ENCODE assay signal across 15 cellular contexts in the genomic region with DNA sequence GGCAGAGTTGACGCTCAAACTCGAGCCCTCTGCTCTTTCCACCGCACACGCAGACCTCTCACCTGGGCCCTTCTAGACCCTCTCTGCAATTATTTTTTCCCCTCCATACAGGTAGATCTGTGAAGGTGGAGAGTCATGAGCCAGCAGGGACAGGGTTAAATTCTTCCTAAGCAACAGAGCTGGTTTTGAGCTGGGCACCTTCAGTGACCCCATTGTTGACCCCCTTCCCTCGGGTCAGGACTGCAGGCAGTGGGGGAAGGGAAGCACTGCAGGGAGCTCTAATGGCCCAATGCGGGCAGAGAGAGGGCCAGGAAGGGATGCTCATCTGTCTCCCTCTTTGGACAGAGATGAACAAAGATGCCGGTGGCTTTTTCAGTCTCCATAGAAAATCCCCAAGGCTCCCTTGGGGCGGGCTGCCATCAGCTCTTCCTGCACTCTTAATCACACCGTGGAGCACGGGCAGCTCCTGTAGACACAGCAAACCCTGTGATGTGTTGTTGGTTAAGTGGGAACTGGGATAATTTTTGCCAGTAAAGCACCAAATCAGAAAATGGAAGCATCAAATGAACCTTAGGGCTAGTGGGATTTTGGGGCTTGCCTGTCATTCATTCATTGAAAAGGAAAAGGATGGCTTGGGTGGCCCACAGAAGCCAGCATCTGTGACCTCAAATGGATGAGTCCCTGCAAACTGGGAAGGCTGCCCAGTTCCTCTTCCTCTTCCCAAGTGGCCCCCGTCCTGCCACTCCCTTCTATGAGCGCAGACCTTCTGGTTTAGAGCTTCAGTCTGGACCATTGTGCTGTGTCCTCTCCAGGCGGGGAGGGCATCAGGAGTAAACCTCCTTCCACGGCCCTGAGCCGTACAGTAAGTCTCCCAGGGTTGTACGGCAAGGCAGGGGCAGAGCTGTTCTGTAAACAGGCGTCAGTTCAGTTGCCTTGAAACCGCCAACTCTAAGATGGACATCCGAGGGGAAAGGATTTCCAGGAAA. TPM values are rescaled to one million over a fixed set of nuclear protein-coding genes. Genes with fewer than 3 reads are reported as not detected.
A peak's percentile ranks its signal among the peaks of the same experiment; 100 is the strongest.
DNase-seq lines count a peak whose midpoint lies in the region; ATAC-seq, FAIRE-seq and TF ChIP-seq lines count a peak whose summit lies in the region.
"Had no signal": no experiment of that assay in that cellular context is flagged by ENCODE, and none has a peak within 500 bp of the region (broad histone marks: within the 10 kb centered on the region; RNA-seq: fewer than 3 reads in every experiment).

No MANE protein-coding gene starts in this region.

- no peak for FAIRE-seq in H1 (lab: Jason Lieb, UNC)
- FAIRE-seq: small intestine had no signal

- no peak overlapping the region for H3K4ac ChIP-seq in H1 (replicated peaks; ENCODE audit: insufficient read length, low read depth, low read length)

- H3K4me1 ChIP-seq in H1 (replicated peaks in 1 of 4; ENCODE audit: control insufficient read depth in 3 of 4, insufficient read depth in 4 of 4, low read length in 3 of 4): peaks cover 21 to 49% (median 33%) of the 10 kb centered on the region in 4 experiments
- peaks cover 6 to 33% (median 15%) of the 10 kb centered on the region in 4 donors for H3K4me1 ChIP-seq in liver (ENCODE audit: control insufficient read depth in 4 of 4, insufficient read depth in 4 of 4, low read length in 3 of 4)
- H3K4me1 ChIP-seq in stomach: peaks cover 48 to 73% (median 48%) of the 10 kb centered on the region in 4 donors

- peak overlapping the region; percentile 46 for H4K91ac ChIP-seq in H1 (replicated peaks; ENCODE audit: insufficient read length, low read length)

- H4K8ac ChIP-seq in H1 (ENCODE audit: extremely low read depth, insufficient read depth, low read length): no peak overlapping the region

- ATAC-seq in GM19023 (IDR thresholded peaks at IDR 0.05; ENCODE audit: unreplicated experiment): no peak
- ATAC-seq: SK-N-SH treated with all-trans-retinoic acid at 6 μM for 48 hours had no signal

- H3K36me3 ChIP-seq in H1 (ENCODE audit: control insufficient read depth in 2 of 4, insufficient read depth in 4 of 4, low read length in 3 of 4) (no peaks in the 10 kb centered on the region), liver (ENCODE audit: control insufficient read depth in 4 of 4, insufficient read depth in 3 of 4, low read depth in 1 of 4, low read length in 3 of 4) (no peaks in the 10 kb centered on the region), stomach (no peaks in the 10 kb centered on the region)
- H3K36me3 ChIP-seq: neutrophil had no signal

- peaks cover 40 to 46% of the 10 kb centered on the region in 2 experiments for H4K20me1 ChIP-seq in H1 (replicated peaks in 1 of 2; ENCODE audit: control insufficient read depth in 1 of 2, insufficient read depth in 2 of 2, low read length in 2 of 2)

- H3K27me3 ChIP-seq in H1 (replicated peaks in 1 of 4; ENCODE audit: control insufficient read depth in 3 of 4, extremely low read depth in 1 of 4, insufficient read depth in 3 of 4, low read length in 3 of 4): no peaks in the 10 kb centered on the region
- no peaks in the 10 kb centered on the region for H3K27me3 ChIP-seq in liver (ENCODE audit: control insufficient read depth in 4 of 4, insufficient read depth in 4 of 4, low read length in 3 of 4)
- no peaks in the 10 kb centered on the region for H3K27me3 ChIP-seq in stomach
- H3K27me3 ChIP-seq: neutrophil had no signal

- no peak overlapping the region; the same call in 1 of the 2 replicates for H2BK12ac ChIP-seq in H1 (ENCODE audit: low read depth, low read length)

- peak overlapping the region; percentile 79 for H2AK5ac ChIP-seq in H1 (ENCODE audit: low read depth, low read length)

- H2AFZ ChIP-seq in H1 (ENCODE audit: low read length): no peak overlapping the region

- H3K9me3 ChIP-seq in H1 (ENCODE audit: insufficient read depth in 2 of 2, low read depth in 1 of 2, low read length in 1 of 2) (no peaks in the 10 kb centered on the region), liver (ENCODE audit: control insufficient read depth in 4 of 4, low read length in 3 of 4) (no peaks in the 10 kb centered on the region), stomach (no peaks in the 10 kb centered on the region)
- H3K9me3 ChIP-seq: neutrophil had no signal

- POLR2A ChIA-PET in H1 (lab: Charles Lee; ENCODE audit: partially characterized antibody): interaction anchor here (1.2 to 7.7 kb wide), 6 partner anchors 14 to 229 kb away, joined by 3 to 101 read pairs (median 4); a partner anchor contains a TSS

- H2BK120ac ChIP-seq in H1 (replicated peaks; ENCODE audit: low read depth, low read length): no peak overlapping the region

- intact Hi-C loops in stomach (cut with DNase I; ENCODE audit: low total_unique reads): no loop called here

- 0 out of 2 replicates have a peak overlapping the region, but pooled peaks have one; percentile 35 for H2BK5ac ChIP-seq in H1 (ENCODE audit: low read depth, low read length)

- peak overlapping the region in 2 of 4 experiments; percentile 15 to 34; a peak in 3 of 8 replicates for H3K4me3 ChIP-seq in H1 (ENCODE audit: extremely low read depth in 1 of 4, insufficient read depth in 2 of 4, low read depth in 3 of 4, low read length in 4 of 4)
- no peak overlapping the region for H3K4me3 ChIP-seq in liver (ENCODE audit: low read depth in 1 of 3, low read length in 3 of 3)
- no peak overlapping the region for H3K4me3 ChIP-seq in stomach

- TF ChIP-seq EP300 in H1 (IDR thresholded peaks at IDR 0.05; ENCODE audit: borderline replicate concordance in 1 of 2, low read depth in 2 of 2, low read length in 2 of 2): peak in 1 of 2 experiments; percentile 7; a peak in 1 of 3 replicates
- TF ChIP-seq EP300 in stomach (IDR thresholded peaks at IDR 0.05): no peak

- no peak overlapping the region for H3K56ac ChIP-seq in H1 (replicated peaks; ENCODE audit: insufficient read length, low read depth, low read length)

- peaks cover 32% of the 10 kb centered on the region for H3K79me1 ChIP-seq in H1 (ENCODE audit: low read depth, low read length)

- 52% methylated on average over 19 of the region's 19 CpGs; no CpG with 5 or more reads in 1 of the 2 experiments for WGBS in H1 (ENCODE audit: extremely low coverage in 1 of 2, insufficient coverage in 1 of 2, insufficient read length in 1 of 2, insufficient replicate concordance in 2 of 2, low coverage in 1 of 2, low lambda C conversion rate in 2 of 2, missing lambda C conversion rate in 1 of 2), 2 experiments
- WGBS in liver: 67% methylated on average over 19 of the region's 19 CpGs
- whole genome bisulfite sequencing in stomach, 5 donors: 52 to 67% (median 64%) methylated on average over 18 to 19 of the region's 19 CpGs

- no peak overlapping the region for H3K23ac ChIP-seq in H1 (ENCODE audit: insufficient read length)

- peak overlapping the region; percentile 57 for H3K18ac ChIP-seq in H1 (ENCODE audit: extremely low read depth, low read length)

- no peak for TF ChIP-seq POLR2A in H1 (IDR thresholded peaks at IDR 0.05; ENCODE audit: control extremely low read depth in 1 of 2, low read depth in 2 of 2, low read length in 2 of 2)
- no peak for TF ChIP-seq POLR2A in stomach (IDR thresholded peaks at IDR 0.05)

- H3K27ac ChIP-seq in H1 (ENCODE audit: low read depth, low read length): no peak overlapping the region
- H3K27ac ChIP-seq in liver (ENCODE audit: low read depth in 1 of 2, low read length in 2 of 2): peak overlapping the region in 1 of 2 donors; percentile 83
- peak overlapping the region; percentile 9 to 63 (median 44) for H3K27ac ChIP-seq in stomach
- H3K27ac ChIP-seq: neutrophil had no signal

- peaks cover 58 to 100% of the 10 kb centered on the region in 2 experiments for H3K79me2 ChIP-seq in H1 (ENCODE audit: control insufficient read depth in 1 of 2, insufficient read depth in 2 of 2, low read length in 2 of 2)

- CTCF ChIA-PET in H1 (lab: Charles Lee; ENCODE audit: partially characterized antibody): interaction anchor here (0.6 to 3.0 kb wide), 8 partner anchors 13 to 1055 kb away, joined by 3 to 14 read pairs (median 4); no protein-coding TSS in a partner anchor

- TF ChIP-seq CTCF in H1 (IDR thresholded peaks at IDR 0.05; ENCODE audit: control extremely low read depth in 1 of 3, insufficient read depth in 1 of 3, low read depth in 1 of 3, low read length in 3 of 3) (no peak), liver (IDR thresholded peaks at IDR 0.05; ENCODE audit: low read depth, low read length, missing input control) (no peak), stomach (IDR thresholded peaks at IDR 0.05) (no peak)

- DNase-seq in NCI-H2029 (lab: John Stamatoyannopoulos, UW) (peak; percentile 21), H1 (ENCODE audit: low read depth in 1 of 2, low spot score in 2 of 2) (peak in 1 of 2 experiments; percentile 75), stomach (no peak), G401 (ENCODE audit: low spot score) (no peak), NCI-H146 treated with DMSO at 0.1 percent for 48 hours (lab: John Stamatoyannopoulos, UW; ENCODE audit: unreplicated experiment) (no peak)
- DNase-seq in effector CD4-positive, alpha-beta T cell: no peak
- DNase-seq: CD4-positive, alpha-beta memory T cell; KG1; kidney glomerular epithelial cell; NCI-H2081; small intestine had no signal

- H2BK20ac ChIP-seq in H1 (ENCODE audit: low read length): peak overlapping the region; percentile 76; the same call in 1 of the 2 replicates

- no peak overlapping the region for H3K14ac ChIP-seq in H1 (ENCODE audit: insufficient read length)

- H3K23me2 ChIP-seq in H1 (ENCODE audit: low read depth, low read length): no peaks in the 10 kb centered on the region

- in situ Hi-C loops in G401 (cut with HindIII; ENCODE audit: low sequenced_read_pairs): no loop called here

- H3K4me2 ChIP-seq in H1 (ENCODE audit: insufficient read depth in 1 of 2, low read depth in 2 of 2, low read length in 2 of 2): peak overlapping the region; percentile 62 to 71

- peak; percentile 20 to 33; a peak in 2 of 4 replicates for TF ChIP-seq RAD21 in H1 (IDR thresholded peaks at IDR 0.05 in 1 of 2, conservative IDR thresholded peaks at IDR 0.05 in 1 of 2; ENCODE audit: low read depth in 2 of 2, low read length in 2 of 2)
- TF ChIP-seq RAD21 in liver (IDR thresholded peaks at IDR 0.05): no peak

- no peak overlapping the region for H4K5ac ChIP-seq in H1 (ENCODE audit: insufficient read length, low read depth, low read length)

- no peak overlapping the region for H3K9ac ChIP-seq in H1 (replicated peaks in 1 of 4; ENCODE audit: extremely low read depth in 1 of 4, low read depth in 3 of 4, low read length in 3 of 4)
- H3K9ac ChIP-seq in liver (ENCODE audit: low read depth in 1 of 2, low read length in 2 of 2): no peak overlapping the region

- peak overlapping the region; percentile 73; the same call in 1 of the 2 replicates for H2BK15ac ChIP-seq in H1 (ENCODE audit: low read length)

RNA-seq across cellular contexts. Expression of a gene that starts 21.6 kb away (rescaled TPM):
- total RNA-seq in H1 (2021; fragmentation: NEBNext Ultra II Directional; extraction: Animal tissue kit (Norgen Biotek cat#: 25700)): 173 and 180 TPM in 2 replicates
- polyA plus RNA-seq in H1 (2011; rRNA removed) (113 and 169 TPM in 2 replicates), liver (1 to 10 TPM; 7.8 to 9.1 TPM), stomach (1 to 10 TPM; 4.1 to 7.3 (median 7.2) TPM)
- 96.2 TPM for polyA plus RNA-seq in H1 (2011; cell fraction: cytosol; rRNA removed)
- 219 TPM for polyA plus RNA-seq in H1 (2011; cell fraction: nucleus; rRNA removed)
- 59.8 to 90.9 TPM (median 83.4 TPM) in 4 replicates for polyA plus RNA-seq in H1 (2012, experiment 1 of 2)
- polyA plus RNA-seq in H1 (2012, experiment 2 of 2): 63.6 TPM
- polyA plus RNA-seq in H1 (2013, experiment 1 of 2): 44.3 TPM
- 44.2 TPM for polyA plus RNA-seq in H1 (2013, experiment 2 of 2)
- 81.6 and 128 TPM in 2 replicates for polyA minus RNA-seq in H1 (2011; rRNA and poly(A)+ RNA removed)
- polyA minus RNA-seq in H1 (2011; cell fraction: cytosol; rRNA and poly(A)+ RNA removed): 90.1 TPM
- polyA minus RNA-seq in H1 (2011; cell fraction: nucleus; rRNA and poly(A)+ RNA removed): 162 TPM
- total RNA-seq in liver (10 to 100 TPM in 1 of 2 donors, 1 to 10 TPM in 1; 8.4 to 15.5 TPM), stomach (10 to 100 TPM; 10.5 to 42.6 (median 11.9) TPM)
- total RNA-seq in G401 (2014; rRNA removed; shearing (Covaris generic)): 0.06 TPM in 1 of 2 replicates, not detected in the other

RNA-seq across cellular contexts. Expression of a gene that starts 57.3 kb away (rescaled TPM):
- 20.1 and 23.1 TPM in 2 replicates for total RNA-seq in H1 (2021; fragmentation: NEBNext Ultra II Directional; extraction: Animal tissue kit (Norgen Biotek cat#: 25700))
- polyA plus RNA-seq in H1 (2011; rRNA removed) (24.5 and 26.7 TPM in 2 replicates), liver (10 to 100 TPM; 66.6 to 91.0 TPM), stomach (1 to 10 TPM; 3.8 to 8.1 (median 7.8) TPM)
- 22.8 TPM for polyA plus RNA-seq in H1 (2011; cell fraction: cytosol; rRNA removed)
- 23.2 TPM for polyA plus RNA-seq in H1 (2011; cell fraction: nucleus; rRNA removed)
- 14.3 to 19.9 TPM (median 18.7 TPM) in 4 replicates for polyA plus RNA-seq in H1 (2012, experiment 1 of 2)
- 23.9 TPM for polyA plus RNA-seq in H1 (2012, experiment 2 of 2)
- polyA plus RNA-seq in H1 (2013, experiment 1 of 2): 11.3 TPM
- polyA plus RNA-seq in H1 (2013, experiment 2 of 2): 11.4 TPM
- 31.5 and 38.8 TPM in 2 replicates for polyA minus RNA-seq in H1 (2011; rRNA and poly(A)+ RNA removed)
- polyA minus RNA-seq in H1 (2011; cell fraction: cytosol; rRNA and poly(A)+ RNA removed): 11.0 TPM
- 10.8 TPM for polyA minus RNA-seq in H1 (2011; cell fraction: nucleus; rRNA and poly(A)+ RNA removed)
- total RNA-seq in liver (100 to 1,000 TPM in 1 of 2 donors, 10 to 100 TPM in 1; 24.5 to 119 TPM), stomach (10 to 100 TPM in 1 of 5 donors, 1 to 10 TPM in 3, under 1 TPM in 1; 0.45 to 12.2 (median 6.6) TPM)
- total RNA-seq in G401 (2014; rRNA removed; shearing (Covaris generic)): 11.9 and 15.8 TPM in 2 replicates
